In genomic region chr11:65391007-65391406, GRCh38 we compare ENCODE assay signal across 9 cellular contexts. TPM values are rescaled to one million over a fixed set of nuclear protein-coding genes. Genes with fewer than 3 reads are reported as not detected.
DNase-seq lines count a peak whose midpoint lies in the region; ATAC-seq and TF ChIP-seq lines count a peak whose summit lies in the region.
"Had no signal": no experiment of that assay in that cellular context is flagged by ENCODE, and none has a peak within 500 bp of the region (broad histone marks: within the 10 kb centered on the region; RNA-seq: fewer than 3 reads in every experiment).

No MANE protein-coding gene starts in this region.

- H3K4me3 ChIP-seq in WI38 (ENCODE audit: low read depth, low read length): peak overlapping the region; percentile 34
- H3K4me3 ChIP-seq in foreskin fibroblast (ENCODE audit: low read depth in 1 of 2, low read length in 2 of 2): peak overlapping the region in 1 of 2 donors; percentile 21
- H3K4me3 ChIP-seq in retinal pigment epithelial cell (ENCODE audit: low read length): peak overlapping the region; percentile 8
- H3K4me3 ChIP-seq in aorta (ENCODE audit: low read length in 2 of 2): no peak overlapping the region
- no peak overlapping the region for H3K4me3 ChIP-seq in CD4-positive, alpha-beta memory T cell (ENCODE audit: low read length in 2 of 2)

- peak overlapping the region in 2 of 8 donors; percentile 15 to 52 for H3K4me3 Mint-ChIP-seq in CD4-positive, alpha-beta memory T cell

- H3K27me3 Mint-ChIP-seq in CD4-positive, alpha-beta memory T cell: no peaks in the 10 kb centered on the region

- H3K4me1 Mint-ChIP-seq in CD4-positive, alpha-beta memory T cell: peaks cover 17 to 56% (median 32%) of the 10 kb centered on the region in 4 donors

- no peaks in the 10 kb centered on the region for H3K9me3 ChIP-seq in aorta (ENCODE audit: control insufficient read depth, low read length)
- no peaks in the 10 kb centered on the region for H3K9me3 ChIP-seq in CD4-positive, alpha-beta memory T cell (ENCODE audit: control insufficient read depth in 1 of 2, low read length in 2 of 2)

- TF ChIP-seq CTCF in WI38 (IDR thresholded peaks at IDR 0.05; ENCODE audit: low read depth, low read length): no peak
- no peak for TF ChIP-seq CTCF in foreskin fibroblast (IDR thresholded peaks at IDR 0.05; ENCODE audit: low read depth, low read length)
- TF ChIP-seq CTCF in retinal pigment epithelial cell (conservative IDR thresholded peaks at IDR 0.05; ENCODE audit: low read depth, low read length): no peak

- WGBS in aorta, 2 donors: 48 to 50% methylated on average over 9 of the region's 9 CpGs

- POLR2A ChIA-PET in CD4-positive, alpha-beta memory T cell (lab: Charles Lee; ENCODE audit: partially characterized antibody): interaction anchor here (1.1 to 25.9 kb wide), 6 partner anchors 9 to 113 kb away, joined by 3 to 654 read pairs (median 8); partner anchors contain the start of genes MALAT1, NEAT1 and SLC25A45

- CTCF ChIA-PET in CD4-positive, alpha-beta memory T cell (lab: Charles Lee; ENCODE audit: partially characterized antibody): interaction anchor here (1.0 kb wide), 1 partner anchor 25 kb away, joined by 4 read pairs; no protein-coding TSS in a partner anchor

- peaks cover 10 to 46% of the 10 kb centered on the region in 2 donors for H3K36me3 Mint-ChIP-seq in CD4-positive, alpha-beta memory T cell

- H3K27ac Mint-ChIP-seq in CD4-positive, alpha-beta memory T cell: peak overlapping the region in 2 of 7 donors; percentile 42 to 61

- intact Hi-C loops in aorta (cut with DNase I): no loop called here
- intact Hi-C loops in CD4-positive, alpha-beta memory T cell (cut with micrococcal nuclease): no loop called here

- H3K36me3 ChIP-seq in aorta (ENCODE audit: control insufficient read depth in 1 of 2, insufficient read depth in 2 of 2, low read length in 1 of 2): no peaks in the 10 kb centered on the region
- H3K36me3 ChIP-seq in CD4-positive, alpha-beta memory T cell (ENCODE audit: insufficient read depth, low read length): peaks cover 24% of the 10 kb centered on the region

- H3K4me1 ChIP-seq in aorta (ENCODE audit: control insufficient read depth in 1 of 2, insufficient read depth in 2 of 2, low read length in 2 of 2): no peaks in the 10 kb centered on the region
- peaks cover 51% of the 10 kb centered on the region for H3K4me1 ChIP-seq in CD4-positive, alpha-beta memory T cell (ENCODE audit: insufficient read depth, low read length)

- no peak for ATAC-seq in aorta (ENCODE audit: low FRiP score)

- H3K27me3 ChIP-seq in aorta (ENCODE audit: control insufficient read depth in 1 of 2, insufficient read depth in 2 of 2, low read length in 1 of 2): no peaks in the 10 kb centered on the region
- no peaks in the 10 kb centered on the region for H3K27me3 ChIP-seq in CD4-positive, alpha-beta memory T cell (ENCODE audit: insufficient read depth, low read length)

- no peak overlapping the region for H3K27ac ChIP-seq in aorta (ENCODE audit: low read depth in 1 of 2, low read length in 2 of 2)
- H3K27ac ChIP-seq in CD4-positive, alpha-beta memory T cell (ENCODE audit: low read depth, low read length): no peak overlapping the region

- no peaks in the 10 kb centered on the region for H3K9me3 Mint-ChIP-seq in CD4-positive, alpha-beta memory T cell

- DNase-seq in EH (ENCODE audit: low read depth) (peak; percentile 78), foreskin fibroblast (peak; percentile 33 to 68), retinal pigment epithelial cell (ENCODE audit: low read depth) (no peak), NCI-H524 (lab: John Stamatoyannopoulos, UW) (no peak), aorta (no peak), DMS53 treated with DMSO at 0.1 percent for 48 hours (lab: John Stamatoyannopoulos, UW; ENCODE audit: unreplicated experiment) (no peak)
- DNase-seq in CD4-positive, alpha-beta memory T cell: no peak
- DNase-seq: SIG-M5 had no signal

RNA-seq across cellular contexts. Expression of gene FRMD8, which starts 4.6 kb away (rescaled TPM):
- 10 to 100 TPM; 27.8 to 39.5 TPM for total RNA-seq in aorta
- polyA plus RNA-seq in aorta: 10 to 100 TPM; 16.8 to 19.2 TPM
- total RNA-seq in CD4-positive, alpha-beta memory T cell: 10 to 100 TPM; 69.1 to 71.2 TPM
- 10 to 100 TPM; 44.1 to 55.6 TPM for polyA plus RNA-seq in CD4-positive, alpha-beta memory T cell

RNA-seq across cellular contexts. Expression of gene SLC25A45, which starts 8.6 kb away (rescaled TPM):
- 10 to 100 TPM in 1 of 2 donors, 1 to 10 TPM in 1; 9.1 to 16.0 TPM for total RNA-seq in aorta
- polyA plus RNA-seq in aorta: 10 to 100 TPM in 1 of 2 donors, 1 to 10 TPM in 1; 5.6 to 10.7 TPM
- 10 to 100 TPM; 17.0 to 24.2 TPM for total RNA-seq in CD4-positive, alpha-beta memory T cell
- polyA plus RNA-seq in CD4-positive, alpha-beta memory T cell: 10 to 100 TPM in 1 of 2 donors, 1 to 10 TPM in 1; 7.2 to 15.0 TPM

RNA-seq across cellular contexts. Expression of gene NEAT1, which starts 31.6 kb away (rescaled TPM):
- 1,000 to 10,000 TPM; 1,566 to 1,734 TPM for total RNA-seq in aorta
- 1,000 to 10,000 TPM in 1 of 2 donors, 100 to 1,000 TPM in 1; 239 to 1,307 TPM for polyA plus RNA-seq in aorta
- 100 to 1,000 TPM; 685 to 687 TPM for total RNA-seq in CD4-positive, alpha-beta memory T cell
- polyA plus RNA-seq in CD4-positive, alpha-beta memory T cell: 1 to 10 TPM; 2.3 to 4.0 TPM

RNA-seq across cellular contexts. Expression of gene TIGD3, which starts 36.5 kb away (rescaled TPM):
- total RNA-seq in aorta: under 1 TPM in 1 of 2 donors, not detected in 1; 0.16 TPM
- under 1 TPM in 1 of 2 donors, not detected in 1; 0.88 TPM for polyA plus RNA-seq in aorta
- total RNA-seq in CD4-positive, alpha-beta memory T cell: 1 to 10 TPM in 1 of 2 experiments, under 1 TPM in 1; 0.96 to 1.1 TPM
- under 1 TPM in 1 of 2 donors, not detected in 1; 0.26 TPM for polyA plus RNA-seq in CD4-positive, alpha-beta memory T cell

RNA-seq across cellular contexts. Expression of gene DPF2, which starts 57.4 kb away (rescaled TPM):
- 10 to 100 TPM; 51.3 to 59.6 TPM for total RNA-seq in aorta
- polyA plus RNA-seq in aorta: 10 to 100 TPM; 16.4 to 41.1 TPM
- total RNA-seq in CD4-positive, alpha-beta memory T cell: 100 to 1,000 TPM; 101 to 102 TPM
- polyA plus RNA-seq in CD4-positive, alpha-beta memory T cell: 10 to 100 TPM; 65.1 to 67.8 TPM

Comparison
In these comparisons a context has a peak if more than half of its experiments do, and no peak if none do; other contexts are left out.
1. DNase-seq: peak in EH (single experiment) and foreskin fibroblast (2 of 2); none in retinal pigment epithelial cell (single experiment), NCI-H524 (0 of 2), aorta (0 of 2), CD4-positive, alpha-beta memory T cell (0 of 5) and DMS53 treated with DMSO at 0.1 percent for 48 hours (single experiment).
2. H3K4me3 ChIP-seq: peak in WI38 (single experiment) and retinal pigment epithelial cell (single experiment); none in aorta (0 of 2) and CD4-positive, alpha-beta memory T cell (0 of 2).